Comparison of ENCODE assay signal across 5 cellular contexts in the genomic region with DNA sequence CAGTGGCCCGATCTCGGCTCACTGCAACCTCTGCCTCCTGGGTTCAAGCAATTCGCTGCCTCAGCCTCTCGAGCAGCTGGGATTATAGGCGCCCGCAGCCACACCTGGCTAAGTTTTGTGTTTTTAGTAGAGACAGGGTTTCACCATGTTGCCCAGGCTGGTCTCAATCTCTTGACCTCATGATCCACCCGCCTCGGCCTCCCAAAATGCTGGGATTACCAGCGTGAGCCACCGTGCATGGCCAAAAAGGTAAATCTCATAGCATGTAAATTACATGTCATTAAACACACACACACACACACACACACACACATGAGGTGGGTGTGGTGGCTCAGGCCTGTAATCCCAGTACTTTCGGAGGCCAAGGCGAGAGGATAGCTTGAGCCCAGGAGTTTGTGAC. TPM values are rescaled to one million over a fixed set of nuclear protein-coding genes. Genes with fewer than 3 reads are reported as not detected.
"Had no signal": no experiment of that assay in that cellular context is flagged by ENCODE, and none has a peak within 500 bp of the region (broad histone marks: within the 10 kb centered on the region; RNA-seq: fewer than 3 reads in every experiment).

No MANE protein-coding gene starts in this region.

RNA-seq across cellular contexts. Expression of a gene that starts 53.7 kb away (rescaled TPM):
- total RNA-seq: activated CD4-positive, alpha-beta memory T cell treated with anti-CD3 and anti-CD28 coated beads, Interleukin-2, amount 10 ng/mL, durations not matched to agents 7 days and 5 days; activated CD4-positive, alpha-beta T cell treated with anti-CD3 and anti-CD28 coated beads, Interleukin-2, amount 10 ng/mL, durations not matched to agents 7 days and 5 days; activated naive CD8-positive, alpha-beta T cell treated with anti-CD3 and anti-CD28 coated beads, Interleukin-2, amount 10 ng/mL, durations not matched to agents 7 days and 5 days; T-helper 1 cell treated with Interleukin-12 subunit alpha and Interleukin-12 subunit beta and Interleukin-4 antibody, amounts not matched to agents 30 ng/mL and 1 ng/mL, for 36 hours; T-helper 2 cell treated with Interferon-gamma antibody and Interleukin-4, amounts not matched to agents 100 ng/mL and 5 ng/mL, for 36 hours had no signal
